Comparison of ENCODE assay signal across 1 cellular context in genomic region chrX:75230296-75230695, GRCh38.
TF ChIP-seq lines count a peak whose summit lies in the region.

No MANE protein-coding gene starts in this region.

TF ChIP-seq in HEK293, 187 proteins besides CTCF, POLR2A, EP300 and RAD21 (continued from another document):
- TF ChIP-seq PRDM10 (tag by site-specific recombination; IDR thresholded peaks at IDR 0.05) (peak; percentile 39; the same call in 1 of the 2 replicates), ZNF341 (tag by site-specific recombination; IDR thresholded peaks at IDR 0.05; ENCODE audit: low read depth) (no peak), ZNF776 (tag by site-specific recombination; IDR thresholded peaks at IDR 0.05; ENCODE audit: borderline replicate concordance) (no peak)
TF ChIP-seq in HEK293: peak in this region for 2.
